In genomic region chr17:58333396-58334207, GRCh38 we compare ENCODE assay signal across 11 cellular contexts. TPM values are rescaled to one million over a fixed set of nuclear protein-coding genes. Genes with fewer than 3 reads are reported as not detected.
A peak's percentile ranks its signal among the peaks of the same experiment; 100 is the strongest.
DNase-seq lines count a peak whose midpoint lies in the region; ATAC-seq and TF ChIP-seq lines count a peak whose summit lies in the region.
"Had no signal": no experiment of that assay in that cellular context is flagged by ENCODE, and none has a peak within 500 bp of the region (broad histone marks: within the 10 kb centered on the region; RNA-seq: fewer than 3 reads in every experiment).

No MANE protein-coding gene starts in this region.

- H3K9ac ChIP-seq in Loucy (ENCODE audit: low read depth, low read length, poor library complexity, severe bottlenecking) = peak overlapping the region; percentile 99
- H3K9ac ChIP-seq in parathyroid adenoma = no peak overlapping the region

- H3K27ac ChIP-seq in parathyroid adenoma = peak overlapping the region; percentile 12

- TF ChIP-seq CTCF in GM06990 (IDR thresholded peaks at IDR 0.05; ENCODE audit: insufficient read depth, low read length, poor library complexity, severe bottlenecking) (no peak), Loucy (conservative IDR thresholded peaks at IDR 0.05; ENCODE audit: low read length) (no peak), parathyroid adenoma (IDR thresholded peaks at IDR 0.05) (no peak)

- peak overlapping the region; percentile 100 for H3K27ac Mint-ChIP-seq in activated naive CD8-positive, alpha-beta T cell treated with anti-CD3 and anti-CD28 coated beads for 36 hours

- H3K36me3 ChIP-seq in GM06990 (ENCODE audit: control insufficient read depth, insufficient read depth, low read length) (peaks cover 14% of the 10 kb centered on the region), Loucy (ENCODE audit: insufficient read depth, low read length) (peaks cover 31% of the 10 kb centered on the region), parathyroid adenoma (ENCODE audit: control insufficient read depth, insufficient read depth, low read length) (no peaks in the 10 kb centered on the region)

- peaks cover 40% of the 10 kb centered on the region for H3K27me3 Mint-ChIP-seq in activated naive CD8-positive, alpha-beta T cell treated with anti-CD3 and anti-CD28 coated beads for 36 hours

- peak overlapping the region; percentile 94 for H3K4me2 ChIP-seq in Loucy (ENCODE audit: low read depth, low read length, poor library complexity, severe bottlenecking)
- no peak overlapping the region for H3K4me2 ChIP-seq in parathyroid adenoma (ENCODE audit: low read length)

- H3K4me1 ChIP-seq in Loucy (ENCODE audit: insufficient read depth, low read length, poor library complexity, severe bottlenecking) (peaks cover 57% of the 10 kb centered on the region), parathyroid adenoma (no peaks in the 10 kb centered on the region)

- H3K36me3 Mint-ChIP-seq in activated naive CD8-positive, alpha-beta T cell treated with anti-CD3 and anti-CD28 coated beads for 36 hours = peaks cover 64% of the 10 kb centered on the region

- H2AFZ ChIP-seq in Loucy (ENCODE audit: low read length) = no peak overlapping the region
- H2AFZ ChIP-seq in parathyroid adenoma = no peak overlapping the region

- peak; percentile 55 for DNase-seq in GM06990 (ENCODE audit: extremely low read depth, insufficient read length)
- DNase-seq in activated naive CD8-positive, alpha-beta T cell treated with anti-CD3 and anti-CD28 coated beads for 36 hours = peak; percentile 56
- no peak for DNase-seq in occipital lobe (lab: John Stamatoyannopoulos, UW)
- DNase-seq in DMS114 treated with DMSO at 0.1 percent for 48 hours (lab: John Stamatoyannopoulos, UW; ENCODE audit: unreplicated experiment) = no peak
- DNase-seq: glutamatergic neuron, NCI-H1092 had no signal

- peaks cover 57% of the 10 kb centered on the region for H3K4me1 Mint-ChIP-seq in activated naive CD8-positive, alpha-beta T cell treated with anti-CD3 and anti-CD28 coated beads for 36 hours

- H3K9me3 Mint-ChIP-seq in activated naive CD8-positive, alpha-beta T cell treated with anti-CD3 and anti-CD28 coated beads for 36 hours = peaks cover 10% of the 10 kb centered on the region

- ATAC-seq in GM18907 (IDR thresholded peaks at IDR 0.05; ENCODE audit: unreplicated experiment) (no peak), GM18498 (IDR thresholded peaks at IDR 0.05; ENCODE audit: unreplicated experiment) (no peak)

- H3K4me3 ChIP-seq in GM06990 (replicated peaks; ENCODE audit: low read depth, low read length) (peak overlapping the region; percentile 92), Loucy (ENCODE audit: low read length, poor library complexity, severe bottlenecking) (peak overlapping the region; percentile 99), parathyroid adenoma (ENCODE audit: low read depth, low read length) (no peak overlapping the region)
- H3K4me3 ChIP-seq: mucosa of descending colon had no signal

- H3K9me3 ChIP-seq in Loucy (ENCODE audit: insufficient read depth, low read depth, low read length) (no peaks in the 10 kb centered on the region), parathyroid adenoma (ENCODE audit: control insufficient read depth, low read length) (no peaks in the 10 kb centered on the region)
- H3K9me3 ChIP-seq: mucosa of descending colon had no signal

- H3K4me3 Mint-ChIP-seq in activated naive CD8-positive, alpha-beta T cell treated with anti-CD3 and anti-CD28 coated beads for 36 hours = peak overlapping the region; percentile 100

- peaks cover 87% of the 10 kb centered on the region for H3K79me2 ChIP-seq in Loucy (ENCODE audit: insufficient read depth, low read length)
- H3K79me2 ChIP-seq in parathyroid adenoma = no peaks in the 10 kb centered on the region

- H3K9me2 ChIP-seq in Loucy (replicated peaks; ENCODE audit: low read depth, low read length) = no peaks in the 10 kb centered on the region

- peaks cover 48% of the 10 kb centered on the region for H3F3A ChIP-seq in Loucy (ENCODE audit: low read depth)

- H4K20me1 ChIP-seq in Loucy (ENCODE audit: insufficient read depth, low read length, poor library complexity, severe bottlenecking) = peaks cover 37% of the 10 kb centered on the region

- H3K27me3 ChIP-seq in GM06990 (replicated peaks; ENCODE audit: control insufficient read depth, insufficient read depth, low read length) (no peaks in the 10 kb centered on the region), Loucy (ENCODE audit: insufficient read depth, low read length, poor library complexity, severe bottlenecking) (peaks cover 24% of the 10 kb centered on the region), parathyroid adenoma (ENCODE audit: control insufficient read depth, insufficient read depth, low read length) (no peaks in the 10 kb centered on the region)

RNA-seq across cellular contexts. Expression of gene TSPOAP1, which starts 5.0 kb away (rescaled TPM):
- 10 to 100 TPM; 13.7 to 15.4 TPM for total RNA-seq in activated naive CD8-positive, alpha-beta T cell treated with anti-CD3 and anti-CD28 coated beads for 36 hours
- 30.1 TPM for total RNA-seq in occipital lobe

RNA-seq across cellular contexts. Expression of gene SUPT4H1, which starts 18.4 kb away (rescaled TPM):
- 100 to 1,000 TPM; 136 to 139 TPM for total RNA-seq in activated naive CD8-positive, alpha-beta T cell treated with anti-CD3 and anti-CD28 coated beads for 36 hours
- 28.4 TPM for total RNA-seq in occipital lobe

RNA-seq across cellular contexts. Expression of gene MPO, which starts 52.9 kb away (rescaled TPM):
- not detected for total RNA-seq in activated naive CD8-positive, alpha-beta T cell treated with anti-CD3 and anti-CD28 coated beads for 36 hours
- not detected for total RNA-seq in occipital lobe

Comparison
In these comparisons a context has a peak if more than half of its experiments do, and no peak if none do; other contexts are left out.
1. DNase-seq: peak in GM06990 (single experiment) and activated naive CD8-positive, alpha-beta T cell treated with anti-CD3 and anti-CD28 coated beads for 36 hours (single experiment); none in occipital lobe (single experiment) and DMS114 treated with DMSO at 0.1 percent for 48 hours (single experiment).